Comparison of ENCODE assay signal across 9 cellular contexts in genomic region chr22:36026741-36027140, GRCh38. TPM values are rescaled to one million over a fixed set of nuclear protein-coding genes. Genes with fewer than 3 reads are reported as not detected.
DNase-seq lines count a peak whose midpoint lies in the region; ATAC-seq, FAIRE-seq and TF ChIP-seq lines count a peak whose summit lies in the region.
"Had no signal": no experiment of that assay in that cellular context is flagged by ENCODE, and none has a peak within 500 bp of the region (broad histone marks: within the 10 kb centered on the region; RNA-seq: fewer than 3 reads in every experiment).

No MANE protein-coding gene starts in this region.

- H3K27me3 ChIP-seq in mucosa of stomach (ENCODE audit: control insufficient read depth, insufficient read depth, low read length), result no peaks in the 10 kb centered on the region

- H3K9ac ChIP-seq in mucosa of stomach (ENCODE audit: low read length), result peak overlapping the region; percentile 90

- peak overlapping the region; percentile 89 for H3K4me3 ChIP-seq in AG04449 (ENCODE audit: low read depth, low read length)
- no peak overlapping the region for H3K4me3 ChIP-seq in mucosa of stomach (ENCODE audit: low read length)
- H3K4me3 ChIP-seq: GM12878 had no signal

- CTCF ChIA-PET in AG04449 (lab: Yijun Ruan, JAX), result interaction anchor here (0.6 to 4.0 kb wide), 10 partner anchors 9 to 462 kb away, joined by 3 to 22 read pairs (median 3); no protein-coding TSS in a partner anchor

- no peak for TF ChIP-seq CTCF in AG04449 (IDR thresholded peaks at IDR 0.05; ENCODE audit: insufficient read depth, low read length, missing control alignments)

- no peaks in the 10 kb centered on the region for H3K9me3 ChIP-seq in mucosa of stomach (ENCODE audit: control insufficient read depth, low read length)

- H3K36me3 ChIP-seq in mucosa of stomach (ENCODE audit: control insufficient read depth, insufficient read depth, low read length), result no peaks in the 10 kb centered on the region

- POLR2A ChIA-PET in AG04449 (lab: Yijun Ruan, JAX), result no interaction called here

- FAIRE-seq in HTR-8/SVneo (lab: Jason Lieb, UNC), result no peak

- no peak for ATAC-seq in HG02588 (IDR thresholded peaks at IDR 0.05; ENCODE audit: unreplicated experiment)
- ATAC-seq in GM18519 (IDR thresholded peaks at IDR 0.05; ENCODE audit: low FRiP score, unreplicated experiment), result no peak
- ATAC-seq in GM19023 (IDR thresholded peaks at IDR 0.05; ENCODE audit: unreplicated experiment), result no peak

- DNase-seq in AG04449 (ENCODE audit: low read depth, low spot score) (no peak), HT1080 (ENCODE audit: low read depth) (peak; percentile 41), cerebellar cortex (ENCODE audit: low spot score) (peak; percentile 36), HTR-8/SVneo (ENCODE audit: insufficient read length, low spot score) (no peak)

- H3K4me1 ChIP-seq in mucosa of stomach (ENCODE audit: control insufficient read depth, insufficient read depth, low read length), result peaks cover 18% of the 10 kb centered on the region

RNA-seq across cellular contexts. Expression of gene RBFOX2, which starts 1.9 kb away (rescaled TPM):
- 87.3 and 97.4 TPM in 2 replicates for total RNA-seq in HT1080 (2014; rRNA removed; shearing (Covaris generic))
- 58.6 and 74.5 TPM in 2 replicates for polyA plus RNA-seq in HT1080 (2015; cell fraction: cytosol; rRNA removed)
- polyA plus RNA-seq in HT1080 (2015; cell fraction: nucleus; rRNA removed), result 88.5 and 93.6 TPM in 2 replicates

Comparison
In these comparisons a context has a peak if more than half of its experiments do, and no peak if none do; other contexts are left out.
1. DNase-seq: peak in HT1080 (single experiment) and cerebellar cortex (single experiment); none in AG04449 (single experiment) and HTR-8/SVneo (single experiment).